Comparison of ENCODE assay signal across 1 cellular context in the genomic region with DNA sequence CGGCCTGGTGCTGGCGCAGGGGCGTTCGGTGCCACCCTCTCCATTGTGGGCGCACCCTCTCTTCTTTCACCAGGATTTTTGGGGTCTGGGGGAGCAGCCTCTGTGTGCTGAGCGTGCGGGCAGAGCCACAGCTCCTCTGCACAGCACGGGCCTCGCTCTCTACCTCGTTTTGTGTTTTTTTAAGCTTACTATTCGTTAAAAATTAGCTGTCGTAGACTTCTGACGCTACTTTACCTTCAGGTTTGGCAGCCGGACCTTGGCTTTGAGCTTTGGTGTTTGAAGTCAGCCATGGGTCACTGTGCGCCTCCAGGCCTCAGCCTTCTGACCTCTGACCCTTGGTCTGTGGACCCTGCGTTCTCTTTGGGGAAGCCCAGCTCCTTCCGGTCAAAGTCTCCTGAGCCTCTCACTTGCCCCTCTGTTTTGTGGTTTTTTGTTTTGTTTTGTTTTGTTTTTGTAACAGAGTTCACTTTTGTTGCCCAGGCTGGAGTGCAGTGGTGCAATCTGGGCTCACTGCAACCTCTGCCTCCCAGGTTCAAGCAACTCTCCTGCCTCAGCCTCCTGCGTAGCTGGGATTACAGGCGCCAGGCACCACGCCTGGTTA.
TF ChIP-seq lines count a peak whose summit lies in the region.

No MANE protein-coding gene starts in this region.

TF ChIP-seq in HepG2, 621 proteins besides CTCF, POLR2A, EP300 and RAD21 (continued from another document and continues in another):
- TF ChIP-seq, protein P1, sequence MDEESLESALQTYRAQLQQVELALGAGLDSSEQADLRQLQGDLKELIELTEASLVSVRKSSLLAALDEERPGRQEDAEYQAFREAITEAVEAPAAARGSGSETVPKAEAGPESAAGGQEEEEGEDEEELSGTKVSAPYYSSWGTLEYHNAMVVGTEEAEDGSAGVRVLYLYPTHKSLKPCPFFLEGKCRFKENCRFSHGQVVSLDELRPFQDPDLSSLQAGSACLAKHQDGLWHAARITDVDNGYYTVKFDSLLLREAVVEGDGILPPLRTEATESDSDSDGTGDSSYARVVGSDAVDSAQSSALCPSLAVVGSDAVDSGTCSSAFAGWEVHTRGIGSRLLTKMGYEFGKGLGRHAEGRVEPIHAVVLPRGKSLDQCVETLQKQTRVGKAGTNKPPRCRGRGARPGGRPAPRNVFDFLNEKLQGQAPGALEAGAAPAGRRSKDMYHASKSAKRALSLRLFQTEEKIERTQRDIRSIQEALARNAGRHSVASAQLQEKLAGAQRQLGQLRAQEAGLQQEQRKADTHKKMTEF (CRISPR knock-in tag; IDR thresholded peaks at IDR 0.05), result peak; percentile 85
- TF ChIP-seq ZNF317 (CRISPR knock-in tag; IDR thresholded peaks at IDR 0.05) (peak; percentile 82; the same call in 1 of the 2 replicates), CERS6 (CRISPR knock-in tag; IDR thresholded peaks at IDR 0.05) (no peak), TIGD3 (CRISPR knock-in tag; IDR thresholded peaks at IDR 0.05; ENCODE audit: borderline replicate concordance) (no peak), ZNF329 (CRISPR knock-in tag; IDR thresholded peaks at IDR 0.05; ENCODE audit: low read depth) (no peak), PHF8 (CRISPR knock-in tag; IDR thresholded peaks at IDR 0.05) (no peak), TAF15 (IDR thresholded peaks at IDR 0.05; ENCODE audit: low read depth, low read length, poor library complexity, severe bottlenecking) (no peak), MTF1 (CRISPR knock-in tag; IDR thresholded peaks at IDR 0.05) (no peak), RARG (CRISPR knock-in tag; IDR thresholded peaks at IDR 0.05; ENCODE audit: low read depth) (no peak), CHD4 (IDR thresholded peaks at IDR 0.05; ENCODE audit: borderline replicate concordance, low read length) (no peak), ZNF235 (CRISPR knock-in tag; IDR thresholded peaks at IDR 0.05; ENCODE audit: borderline replicate concordance) (no peak), ZNF790 (CRISPR knock-in tag; IDR thresholded peaks at IDR 0.05; ENCODE audit: borderline replicate concordance) (no peak), ZNF558 (CRISPR knock-in tag; IDR thresholded peaks at IDR 0.05; ENCODE audit: borderline replicate concordance) (no peak), ZNF652 (CRISPR knock-in tag; IDR thresholded peaks at IDR 0.05; ENCODE audit: borderline replicate concordance, low read depth) (no peak), NFRKB (IDR thresholded peaks at IDR 0.05) (no peak), ZNF770 (CRISPR knock-in tag; IDR thresholded peaks at IDR 0.05) (peak; percentile 86), ZNF766 (CRISPR knock-in tag; IDR thresholded peaks at IDR 0.05; ENCODE audit: borderline replicate concordance) (no peak), EED (CRISPR knock-in tag; IDR thresholded peaks at IDR 0.05) (no peak), MYNN (CRISPR knock-in tag; IDR thresholded peaks at IDR 0.05; ENCODE audit: low read depth) (no peak), KLF16 (CRISPR knock-in tag; IDR thresholded peaks at IDR 0.05) (peak in 1 of 2 experiments; percentile 70; a peak in 1 of 4 replicates), SKI (IDR thresholded peaks at IDR 0.05; ENCODE audit: partially characterized antibody) (peak; percentile 96), ZNF792 (CRISPR knock-in tag; IDR thresholded peaks at IDR 0.05) (no peak), ZNF430 (CRISPR knock-in tag; IDR thresholded peaks at IDR 0.05) (peak; percentile 79; the same call in 1 of the 2 replicates), HNRNPUL1 (IDR thresholded peaks at IDR 0.05; ENCODE audit: low read depth, low read length) (no peak), BRCA1 (CRISPR knock-in tag; IDR thresholded peaks at IDR 0.05) (no peak), KDM4B (CRISPR knock-in tag; IDR thresholded peaks at IDR 0.05) (no peak), KAT2B (IDR thresholded peaks at IDR 0.05; ENCODE audit: borderline replicate concordance, low read depth, low read length) (no peak), HMG20A (CRISPR knock-in tag; IDR thresholded peaks at IDR 0.05; ENCODE audit: borderline replicate concordance) (peak; percentile 77), HNRNPL (IDR thresholded peaks at IDR 0.05; ENCODE audit: low read depth, low read length) (peak; percentile 51; the same call in 1 of the 2 replicates), KDM6A (CRISPR knock-in tag; IDR thresholded peaks at IDR 0.05; ENCODE audit: low read depth) (peak; percentile 92), HDAC1 (CRISPR knock-in tag; IDR thresholded peaks at IDR 0.05) (peak; percentile 81), HMGA1 (CRISPR knock-in tag; conservative IDR thresholded peaks at IDR 0.05) (no peak), ZFP90 (CRISPR knock-in tag; IDR thresholded peaks at IDR 0.05; ENCODE audit: borderline replicate concordance) (no peak), ZSCAN20 (CRISPR knock-in tag; IDR thresholded peaks at IDR 0.05; ENCODE audit: borderline replicate concordance) (no peak), YEATS4 (CRISPR knock-in tag; IDR thresholded peaks at IDR 0.05; ENCODE audit: borderline replicate concordance) (no peak)
- TF ChIP-seq, protein P2, sequence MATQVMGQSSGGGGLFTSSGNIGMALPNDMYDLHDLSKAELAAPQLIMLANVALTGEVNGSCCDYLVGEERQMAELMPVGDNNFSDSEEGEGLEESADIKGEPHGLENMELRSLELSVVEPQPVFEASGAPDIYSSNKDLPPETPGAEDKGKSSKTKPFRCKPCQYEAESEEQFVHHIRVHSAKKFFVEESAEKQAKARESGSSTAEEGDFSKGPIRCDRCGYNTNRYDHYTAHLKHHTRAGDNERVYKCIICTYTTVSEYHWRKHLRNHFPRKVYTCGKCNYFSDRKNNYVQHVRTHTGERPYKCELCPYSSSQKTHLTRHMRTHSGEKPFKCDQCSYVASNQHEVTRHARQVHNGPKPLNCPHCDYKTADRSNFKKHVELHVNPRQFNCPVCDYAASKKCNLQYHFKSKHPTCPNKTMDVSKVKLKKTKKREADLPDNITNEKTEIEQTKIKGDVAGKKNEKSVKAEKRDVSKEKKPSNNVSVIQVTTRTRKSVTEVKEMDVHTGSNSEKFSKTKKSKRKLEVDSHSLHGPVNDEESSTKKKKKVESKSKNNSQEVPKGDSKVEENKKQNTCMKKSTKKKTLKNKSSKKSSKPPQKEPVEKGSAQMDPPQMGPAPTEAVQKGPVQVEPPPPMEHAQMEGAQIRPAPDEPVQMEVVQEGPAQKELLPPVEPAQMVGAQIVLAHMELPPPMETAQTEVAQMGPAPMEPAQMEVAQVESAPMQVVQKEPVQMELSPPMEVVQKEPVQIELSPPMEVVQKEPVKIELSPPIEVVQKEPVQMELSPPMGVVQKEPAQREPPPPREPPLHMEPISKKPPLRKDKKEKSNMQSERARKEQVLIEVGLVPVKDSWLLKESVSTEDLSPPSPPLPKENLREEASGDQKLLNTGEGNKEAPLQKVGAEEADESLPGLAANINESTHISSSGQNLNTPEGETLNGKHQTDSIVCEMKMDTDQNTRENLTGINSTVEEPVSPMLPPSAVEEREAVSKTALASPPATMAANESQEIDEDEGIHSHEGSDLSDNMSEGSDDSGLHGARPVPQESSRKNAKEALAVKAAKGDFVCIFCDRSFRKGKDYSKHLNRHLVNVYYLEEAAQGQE (IDR thresholded peaks at IDR 0.05; ENCODE audit: borderline replicate concordance in 1 of 2, low read depth in 1 of 2, low read length in 2 of 2), result peak in 1 of 2 experiments; percentile 26; a peak in 1 of 4 replicates
- TF ChIP-seq, protein P3, sequence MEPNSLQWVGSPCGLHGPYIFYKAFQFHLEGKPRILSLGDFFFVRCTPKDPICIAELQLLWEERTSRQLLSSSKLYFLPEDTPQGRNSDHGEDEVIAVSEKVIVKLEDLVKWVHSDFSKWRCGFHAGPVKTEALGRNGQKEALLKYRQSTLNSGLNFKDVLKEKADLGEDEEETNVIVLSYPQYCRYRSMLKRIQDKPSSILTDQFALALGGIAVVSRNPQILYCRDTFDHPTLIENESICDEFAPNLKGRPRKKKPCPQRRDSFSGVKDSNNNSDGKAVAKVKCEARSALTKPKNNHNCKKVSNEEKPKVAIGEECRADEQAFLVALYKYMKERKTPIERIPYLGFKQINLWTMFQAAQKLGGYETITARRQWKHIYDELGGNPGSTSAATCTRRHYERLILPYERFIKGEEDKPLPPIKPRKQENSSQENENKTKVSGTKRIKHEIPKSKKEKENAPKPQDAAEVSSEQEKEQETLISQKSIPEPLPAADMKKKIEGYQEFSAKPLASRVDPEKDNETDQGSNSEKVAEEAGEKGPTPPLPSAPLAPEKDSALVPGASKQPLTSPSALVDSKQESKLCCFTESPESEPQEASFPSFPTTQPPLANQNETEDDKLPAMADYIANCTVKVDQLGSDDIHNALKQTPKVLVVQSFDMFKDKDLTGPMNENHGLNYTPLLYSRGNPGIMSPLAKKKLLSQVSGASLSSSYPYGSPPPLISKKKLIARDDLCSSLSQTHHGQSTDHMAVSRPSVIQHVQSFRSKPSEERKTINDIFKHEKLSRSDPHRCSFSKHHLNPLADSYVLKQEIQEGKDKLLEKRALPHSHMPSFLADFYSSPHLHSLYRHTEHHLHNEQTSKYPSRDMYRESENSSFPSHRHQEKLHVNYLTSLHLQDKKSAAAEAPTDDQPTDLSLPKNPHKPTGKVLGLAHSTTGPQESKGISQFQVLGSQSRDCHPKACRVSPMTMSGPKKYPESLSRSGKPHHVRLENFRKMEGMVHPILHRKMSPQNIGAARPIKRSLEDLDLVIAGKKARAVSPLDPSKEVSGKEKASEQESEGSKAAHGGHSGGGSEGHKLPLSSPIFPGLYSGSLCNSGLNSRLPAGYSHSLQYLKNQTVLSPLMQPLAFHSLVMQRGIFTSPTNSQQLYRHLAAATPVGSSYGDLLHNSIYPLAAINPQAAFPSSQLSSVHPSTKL (CRISPR knock-in tag; IDR thresholded peaks at IDR 0.05), result peak; percentile 84
- TF ChIP-seq, protein P4, sequence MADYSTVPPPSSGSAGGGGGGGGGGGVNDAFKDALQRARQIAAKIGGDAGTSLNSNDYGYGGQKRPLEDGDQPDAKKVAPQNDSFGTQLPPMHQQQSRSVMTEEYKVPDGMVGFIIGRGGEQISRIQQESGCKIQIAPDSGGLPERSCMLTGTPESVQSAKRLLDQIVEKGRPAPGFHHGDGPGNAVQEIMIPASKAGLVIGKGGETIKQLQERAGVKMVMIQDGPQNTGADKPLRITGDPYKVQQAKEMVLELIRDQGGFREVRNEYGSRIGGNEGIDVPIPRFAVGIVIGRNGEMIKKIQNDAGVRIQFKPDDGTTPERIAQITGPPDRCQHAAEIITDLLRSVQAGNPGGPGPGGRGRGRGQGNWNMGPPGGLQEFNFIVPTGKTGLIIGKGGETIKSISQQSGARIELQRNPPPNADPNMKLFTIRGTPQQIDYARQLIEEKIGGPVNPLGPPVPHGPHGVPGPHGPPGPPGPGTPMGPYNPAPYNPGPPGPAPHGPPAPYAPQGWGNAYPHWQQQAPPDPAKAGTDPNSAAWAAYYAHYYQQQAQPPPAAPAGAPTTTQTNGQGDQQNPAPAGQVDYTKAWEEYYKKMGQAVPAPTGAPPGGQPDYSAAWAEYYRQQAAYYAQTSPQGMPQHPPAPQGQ (CRISPR knock-in tag; IDR thresholded peaks at IDR 0.05; ENCODE audit: borderline replicate concordance), result no peak
- TF ChIP-seq, protein P5, sequence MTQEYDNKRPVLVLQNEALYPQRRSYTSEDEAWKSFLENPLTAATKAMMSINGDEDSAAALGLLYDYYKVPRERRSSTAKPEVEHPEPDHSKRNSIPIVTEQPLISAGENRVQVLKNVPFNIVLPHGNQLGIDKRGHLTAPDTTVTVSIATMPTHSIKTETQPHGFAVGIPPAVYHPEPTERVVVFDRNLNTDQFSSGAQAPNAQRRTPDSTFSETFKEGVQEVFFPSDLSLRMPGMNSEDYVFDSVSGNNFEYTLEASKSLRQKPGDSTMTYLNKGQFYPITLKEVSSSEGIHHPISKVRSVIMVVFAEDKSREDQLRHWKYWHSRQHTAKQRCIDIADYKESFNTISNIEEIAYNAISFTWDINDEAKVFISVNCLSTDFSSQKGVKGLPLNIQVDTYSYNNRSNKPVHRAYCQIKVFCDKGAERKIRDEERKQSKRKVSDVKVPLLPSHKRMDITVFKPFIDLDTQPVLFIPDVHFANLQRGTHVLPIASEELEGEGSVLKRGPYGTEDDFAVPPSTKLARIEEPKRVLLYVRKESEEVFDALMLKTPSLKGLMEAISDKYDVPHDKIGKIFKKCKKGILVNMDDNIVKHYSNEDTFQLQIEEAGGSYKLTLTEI (CRISPR knock-in tag; conservative IDR thresholded peaks at IDR 0.05), result no peak
- TF ChIP-seq, protein P6, sequence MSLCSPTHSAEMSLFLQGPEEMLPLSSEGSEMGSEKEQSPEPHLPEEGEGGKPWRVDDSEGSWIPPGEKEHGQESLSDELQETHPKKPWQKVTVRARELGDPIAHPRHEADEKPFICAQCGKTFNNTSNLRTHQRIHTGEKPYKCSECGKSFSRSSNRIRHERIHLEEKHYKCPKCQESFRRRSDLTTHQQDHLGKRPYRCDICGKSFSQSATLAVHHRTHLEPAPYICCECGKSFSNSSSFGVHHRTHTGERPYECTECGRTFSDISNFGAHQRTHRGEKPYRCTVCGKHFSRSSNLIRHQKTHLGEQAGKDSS (CRISPR knock-in tag; IDR thresholded peaks at IDR 0.05; ENCODE audit: borderline replicate concordance, low read depth), result no peak
